17 cellular contexts compared by ENCODE assay signal in genomic region chr13:103607995-103608394, GRCh38.
DNase-seq lines count a peak whose midpoint lies in the region; ATAC-seq and TF ChIP-seq lines count a peak whose summit lies in the region.
"Had no signal": no experiment of that assay in that cellular context is flagged by ENCODE, and none has a peak within 500 bp of the region (broad histone marks: within the 10 kb centered on the region; RNA-seq: fewer than 3 reads in every experiment).

No MANE protein-coding gene starts in this region.

- H3K4me1 Mint-ChIP-seq in activated naive CD4-positive, alpha-beta T cell treated with anti-CD3 and anti-CD28 coated beads for 36 hours (ENCODE audit: low read depth) = no peaks in the 10 kb centered on the region
- H3K4me1 Mint-ChIP-seq in HFFc6 (ENCODE audit: low read depth) = no peaks in the 10 kb centered on the region
- H3K4me1 Mint-ChIP-seq: activated naive CD8-positive, alpha-beta T cell treated with anti-CD3 and anti-CD28 coated beads for 36 hours; T-helper 17 cell had no signal

- CTCF ChIA-PET in activated naive CD4-positive, alpha-beta T cell treated with anti-CD3 and anti-CD28 coated beads for 36 hours (lab: Charles Lee) = no interaction called here

- H3K27me3 Mint-ChIP-seq in activated naive CD4-positive, alpha-beta T cell treated with anti-CD3 and anti-CD28 coated beads for 36 hours (ENCODE audit: low read depth) = no peaks in the 10 kb centered on the region
- no peaks in the 10 kb centered on the region for H3K27me3 Mint-ChIP-seq in HFFc6 (ENCODE audit: insufficient read depth)
- H3K27me3 Mint-ChIP-seq: activated naive CD8-positive, alpha-beta T cell treated with anti-CD3 and anti-CD28 coated beads for 36 hours; T-helper 17 cell had no signal

- peak; percentile 94 for ATAC-seq in GM18867 (IDR thresholded peaks at IDR 0.05; ENCODE audit: unreplicated experiment)
- peak; percentile 67 for ATAC-seq in GM21367 (IDR thresholded peaks at IDR 0.05; ENCODE audit: unreplicated experiment)
- peak; percentile 84 for ATAC-seq in HG02852 (IDR thresholded peaks at IDR 0.05; ENCODE audit: unreplicated experiment)
- ATAC-seq in HG03469 (IDR thresholded peaks at IDR 0.05; ENCODE audit: unreplicated experiment) = peak; percentile 73
- ATAC-seq: T-helper 17 cell, upper lobe of right lung had no signal

- no peaks in the 10 kb centered on the region for H3K36me3 Mint-ChIP-seq in activated naive CD4-positive, alpha-beta T cell treated with anti-CD3 and anti-CD28 coated beads for 36 hours (ENCODE audit: low read depth)
- H3K36me3 Mint-ChIP-seq in HFFc6 (ENCODE audit: low read depth) = no peaks in the 10 kb centered on the region
- H3K36me3 Mint-ChIP-seq: activated naive CD8-positive, alpha-beta T cell treated with anti-CD3 and anti-CD28 coated beads for 36 hours had no signal

- no peak overlapping the region for H3K27ac Mint-ChIP-seq in activated naive CD4-positive, alpha-beta T cell treated with anti-CD3 and anti-CD28 coated beads for 36 hours
- no peak overlapping the region for H3K27ac Mint-ChIP-seq in HFFc6
- H3K27ac Mint-ChIP-seq: activated naive CD8-positive, alpha-beta T cell treated with anti-CD3 and anti-CD28 coated beads for 36 hours; T-helper 17 cell had no signal

- no peak for TF ChIP-seq CTCF in HFFc6 (IDR thresholded peaks at IDR 0.05)

- DNase-seq in A172 (ENCODE audit: low spot score) = no peak
- DNase-seq in NOMO-1 (lab: John Stamatoyannopoulos, UW; ENCODE audit: unreplicated experiment in 2 of 2) = no peak
- no peak for DNase-seq in activated naive CD4-positive, alpha-beta T cell treated with anti-CD3 and anti-CD28 coated beads for 36 hours
- no peak for DNase-seq in HFFc6
- DNase-seq: activated naive CD8-positive, alpha-beta T cell treated with anti-CD3 and anti-CD28 coated beads for 36 hours; foreskin fibroblast; GOT3; NCI-H187; NCI-H82; sigmoid colon; stimulated activated CD4-positive, alpha-beta T cell treated with anti-CD3 and anti-CD28 coated beads, Interleukin-4, amount 100 ng/mL, for 24 hours; T-helper 17 cell; upper lobe of right lung had no signal

- intact Hi-C loops in activated naive CD4-positive, alpha-beta T cell treated with anti-CD3 and anti-CD28 coated beads for 36 hours (cut with micrococcal nuclease) = no loop called here

- H3K9me3 Mint-ChIP-seq in activated naive CD4-positive, alpha-beta T cell treated with anti-CD3 and anti-CD28 coated beads for 36 hours = peaks cover 3% of the 10 kb centered on the region
- H3K9me3 Mint-ChIP-seq in HFFc6 = peaks cover 28% of the 10 kb centered on the region
- H3K9me3 Mint-ChIP-seq: activated naive CD8-positive, alpha-beta T cell treated with anti-CD3 and anti-CD28 coated beads for 36 hours had no signal

- H3K4me3 Mint-ChIP-seq in activated naive CD4-positive, alpha-beta T cell treated with anti-CD3 and anti-CD28 coated beads for 36 hours = no peak overlapping the region
- H3K4me3 Mint-ChIP-seq in HFFc6 = no peak overlapping the region
- H3K4me3 Mint-ChIP-seq: activated naive CD8-positive, alpha-beta T cell treated with anti-CD3 and anti-CD28 coated beads for 36 hours; T-helper 17 cell had no signal
